ENCODE assay signal across 20 cellular contexts in genomic region chr15:83943043-83943442, GRCh38.
"Had no signal": no experiment of that assay in that cellular context is flagged by ENCODE, and none has a peak within 500 bp of the region (broad histone marks: within the 10 kb centered on the region; RNA-seq: fewer than 3 reads in every experiment).

No MANE protein-coding gene starts in this region.

- ATAC-seq: Panc1 had no signal

- H3K9me3 ChIP-seq: SJSA1 had no signal

- DNase-seq: KBM-7, MV-4-11, NCI-H1048, NCI-H1105, NCI-H1417, NCI-H1436 treated with DMSO at 0.1 percent for 48 hours, NCI-H1694, NCI-H187 treated with DMSO at 0.1 percent for 48 hours, NCI-H2029 treated with DMSO at 0.1 percent for 48 hours, NCI-H2171 treated with DMSO at 0.1 percent for 48 hours, NCI-H345, NCI-H524, NCI-H526 treated with DMSO at 0.1 percent for 48 hours, NCI-H748 treated with DMSO at 0.1 percent for 48 hours, Right ventricle myocardium superior, SIG-M5 had no signal

- H3K4me1 ChIP-seq: SJSA1 had no signal

- H3K36me3 ChIP-seq: SJSA1 had no signal

- H3K27ac ChIP-seq: HL-60, SJSA1, SK-N-MC had no signal

- H3K4me3 ChIP-seq: SJSA1, SK-N-MC had no signal

- H3K27me3 ChIP-seq: SJSA1 had no signal
